In the genomic region with DNA sequence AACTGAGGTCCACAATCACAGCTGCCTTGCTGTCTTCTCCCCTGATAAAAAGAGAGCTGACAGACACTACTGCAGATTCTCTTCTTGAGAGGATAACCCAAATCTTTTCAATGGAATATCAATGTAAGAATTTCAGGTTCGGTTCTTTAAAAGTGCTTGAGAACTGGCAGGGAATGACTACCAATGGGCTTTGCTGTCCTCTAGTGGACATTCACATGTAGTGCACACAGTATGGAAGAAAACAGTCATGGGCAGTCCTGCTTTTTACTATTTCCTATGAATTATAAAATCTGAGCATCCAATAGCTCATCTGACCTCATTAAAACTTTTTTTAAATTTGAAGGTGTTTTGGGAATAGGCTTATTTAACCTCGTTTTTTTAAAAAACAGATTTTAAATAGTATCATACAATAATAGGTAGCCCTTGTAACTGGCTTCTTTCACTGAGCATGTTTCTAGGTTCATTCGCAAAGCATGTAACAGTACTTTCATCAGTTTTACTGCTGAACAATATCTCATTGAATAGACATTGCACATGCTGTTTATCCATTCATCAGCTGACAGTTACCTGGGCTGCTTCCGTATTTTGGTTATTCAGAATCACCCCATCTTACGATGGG, we compare ENCODE assay signal across 1 cellular context.
TF ChIP-seq lines count a peak whose summit lies in the region.

No MANE protein-coding gene starts in this region.

TF ChIP-seq in HepG2, 621 proteins besides CTCF, POLR2A, EP300 and RAD21 (continued from another document):
- 0 out of 2 replicates have a peak, but pooled peaks have one; percentile 26 for TF ChIP-seq THAP11 (CRISPR knock-in tag; IDR thresholded peaks at IDR 0.05)
